ENCODE assay signal across 20 cellular contexts in the genomic region with DNA sequence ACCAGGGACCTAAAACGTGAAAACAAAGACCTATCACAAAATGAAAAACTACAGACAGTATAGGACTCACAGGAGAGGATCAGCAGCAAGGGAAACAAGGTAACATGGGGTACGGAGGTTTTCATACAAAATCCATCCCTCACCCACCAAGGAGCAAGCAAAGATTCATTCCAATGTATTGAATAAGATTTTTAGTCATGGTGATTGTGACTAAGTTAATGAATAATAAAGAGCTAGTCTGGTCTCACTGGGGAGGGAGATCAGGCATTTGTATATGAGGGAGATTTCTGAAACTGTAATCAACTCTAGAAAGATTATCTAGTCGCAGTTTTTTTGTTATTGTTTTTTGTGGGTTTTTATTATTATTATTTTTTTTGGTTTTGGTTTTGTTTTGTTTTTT.
DNase-seq lines count a peak whose midpoint lies in the region; ATAC-seq, FAIRE-seq and TF ChIP-seq lines count a peak whose summit lies in the region.
"Had no signal": no experiment of that assay in that cellular context is flagged by ENCODE, and none has a peak within 500 bp of the region (broad histone marks: within the 10 kb centered on the region; RNA-seq: fewer than 3 reads in every experiment).

No MANE protein-coding gene starts in this region.

- DNase-seq in A549 (ENCODE audit: low read depth in 1 of 2, low spot score in 1 of 2) = peak; percentile 10 to 21
- peak; percentile 37 for DNase-seq in GM03348 (ENCODE audit: low spot score)
- DNase-seq in RWPE2 (ENCODE audit: low spot score) = no peak
- DNase-seq in foreskin keratinocyte = peak; percentile 50 to 78
- no peak for DNase-seq in suprapubic skin (ENCODE audit: low spot score in 2 of 2)
- no peak for DNase-seq in pancreas
- no peak for DNase-seq in OCI-LY7 (ENCODE audit: low spot score)
- DNase-seq: brain microvascular endothelial cell; CD4-positive, alpha-beta memory T cell; cortex of kidney; DMS79; left lung; NCI-H1436; NCI-H524 treated with DMSO at 0.1 percent for 48 hours; OCI-M1; small intestine; stimulated activated CD4-positive, alpha-beta T cell treated with anti-CD3 and anti-CD28 coated beads, Interleukin-4, amount 100 ng/mL, for 1 hour had no signal

- 5% methylated on average over 3 of the region's 3 CpGs for WGBS in A549 (ENCODE audit: missing lambda C conversion rate)
- WGBS in suprapubic skin = 84% methylated on average over 3 of the region's 3 CpGs
- 39% methylated on average over 3 of the region's 3 CpGs for WGBS in pancreas, 2 donors

- FAIRE-seq in A549 (lab: Jason Lieb, UNC) = no peak
- FAIRE-seq in pancreas (lab: Jason Lieb, UNC) = no peak
- FAIRE-seq: small intestine had no signal

- CTCF ChIA-PET in A549 (lab: Yijun Ruan, JAX) (interaction anchor here (0.6 to 1.0 kb wide), 2 partner anchors 14 to 15 kb away, joined by 3 read pairs; no protein-coding TSS in a partner anchor), OCI-LY7 (lab: Charles Lee; ENCODE audit: unreplicated experiment) (no interaction called here)

- TF ChIP-seq POLR2A in A549 (IDR thresholded peaks at IDR 0.05; ENCODE audit: low read length) (no peak), suprapubic skin (IDR thresholded peaks at IDR 0.05) (no peak)

- intact Hi-C loops in pancreas (cut with DNase I) (no loop called here), OCI-LY7 (cut with micrococcal nuclease; ENCODE audit: unreplicated experiment) (no loop called here)

- H3K4me2 ChIP-seq in A549 (peak overlapping the region; percentile 69), OCI-LY7 (ENCODE audit: low read length) (no peak overlapping the region)

- no peaks in the 10 kb centered on the region for H4K20me1 ChIP-seq in OCI-LY7 (ENCODE audit: insufficient read depth, low read length)

- no peak for TF ChIP-seq EP300 in A549 (IDR thresholded peaks at IDR 0.05)
- TF ChIP-seq EP300 in suprapubic skin (IDR thresholded peaks at IDR 0.05) = no peak

- H2AFZ ChIP-seq in OCI-LY7 (ENCODE audit: low read length) = no peak overlapping the region

- H3K4me1 ChIP-seq in A549 = peaks cover 26% of the 10 kb centered on the region
- H3K4me1 ChIP-seq in RWPE2 (ENCODE audit: insufficient read depth, poor library complexity, severe bottlenecking) = peaks cover 15% of the 10 kb centered on the region
- H3K4me1 ChIP-seq in foreskin keratinocyte = peaks cover 12% of the 10 kb centered on the region
- no peaks in the 10 kb centered on the region for H3K4me1 ChIP-seq in suprapubic skin
- no peaks in the 10 kb centered on the region for H3K4me1 ChIP-seq in pancreas
- no peaks in the 10 kb centered on the region for H3K4me1 ChIP-seq in OCI-LY7 (ENCODE audit: insufficient read depth, low read length, poor library complexity, severe bottlenecking)
- H3K4me1 ChIP-seq: left lung had no signal

- H3K27ac ChIP-seq in A549 = peak overlapping the region; percentile 60 to 81
- peak overlapping the region; percentile 60 for H3K27ac ChIP-seq in RWPE2 (ENCODE audit: poor library complexity, severe bottlenecking)
- peak overlapping the region; percentile 73 for H3K27ac ChIP-seq in foreskin keratinocyte
- no peak overlapping the region for H3K27ac ChIP-seq in suprapubic skin
- H3K27ac ChIP-seq in pancreas = no peak overlapping the region
- no peak overlapping the region for H3K27ac ChIP-seq in OCI-LY7 (ENCODE audit: low read depth, low read length, poor library complexity, severe bottlenecking)
- H3K27ac ChIP-seq: brain microvascular endothelial cell, left lung, SJSA1 had no signal

- H3K79me2 ChIP-seq in OCI-LY7 (ENCODE audit: insufficient read depth, low read depth, low read length) = no peaks in the 10 kb centered on the region

- POLR2A ChIA-PET in A549 (lab: Yijun Ruan, JAX) (no interaction called here), OCI-LY7 (lab: Charles Lee) (no interaction called here)

- ATAC-seq in A549 (peak; percentile 50 to 80; a peak in 4 of 6 replicates), RWPE2 (ENCODE audit: low read depth) (peak; percentile 77), foreskin keratinocyte (peak; percentile 72), GM19397 (IDR thresholded peaks at IDR 0.05; ENCODE audit: unreplicated experiment) (no peak), pancreas (no peak)
- ATAC-seq: activated naive CD4-positive, alpha-beta T cell treated with anti-CD3 and anti-CD28 coated beads, Interleukin-2, amount 50 U/mL, for 72 hours; left lung had no signal

- H3K9me3 ChIP-seq in A549 (peaks cover 14% of the 10 kb centered on the region; the same call in 1 of the 3 replicates), RWPE2 (ENCODE audit: severe bottlenecking) (no peaks in the 10 kb centered on the region), suprapubic skin (no peaks in the 10 kb centered on the region), pancreas (no peaks in the 10 kb centered on the region), OCI-LY7 (ENCODE audit: low read length) (no peaks in the 10 kb centered on the region)

- TF ChIP-seq CTCF in A549 (IDR thresholded peaks at IDR 0.05) (no peak), RWPE2 (IDR thresholded peaks at IDR 0.05; ENCODE audit: poor library complexity, severe bottlenecking) (no peak), foreskin keratinocyte (conservative IDR thresholded peaks at IDR 0.05) (no peak), suprapubic skin (IDR thresholded peaks at IDR 0.05) (no peak), pancreas (IDR thresholded peaks at IDR 0.05) (no peak), OCI-LY7 (conservative IDR thresholded peaks at IDR 0.05; ENCODE audit: low read length) (no peak)

- no peak overlapping the region for H3K4me3 ChIP-seq in A549
- H3K4me3 ChIP-seq in RWPE2 (ENCODE audit: severe bottlenecking) = no peak overlapping the region
- no peak overlapping the region for H3K4me3 ChIP-seq in suprapubic skin
- no peak overlapping the region for H3K4me3 ChIP-seq in pancreas
- H3K4me3 ChIP-seq in OCI-LY7 (ENCODE audit: low read depth, low read length, poor library complexity, severe bottlenecking) = no peak overlapping the region
- H3K4me3 ChIP-seq: left lung, SJSA1 had no signal

- H3K36me3 ChIP-seq in RWPE2 (ENCODE audit: low read depth) (no peaks in the 10 kb centered on the region), suprapubic skin (no peaks in the 10 kb centered on the region), pancreas (no peaks in the 10 kb centered on the region), OCI-LY7 (ENCODE audit: insufficient read depth, low read length) (no peaks in the 10 kb centered on the region)
- H3K36me3 ChIP-seq: brain microvascular endothelial cell, left lung, SJSA1 had no signal

- TF ChIP-seq RAD21 in A549 (conservative IDR thresholded peaks at IDR 0.05 in 1 of 2, IDR thresholded peaks at IDR 0.05 in 1 of 2) = no peak

- BruUV-seq in OCI-LY7 (replicated peaks; lab: Mats Ljungman, UMichigan) = no TSS peak

- no peaks in the 10 kb centered on the region for H3K9me2 ChIP-seq in OCI-LY7 (ENCODE audit: insufficient read depth, low read length)

- no peaks in the 10 kb centered on the region for H3K27me3 ChIP-seq in RWPE2 (ENCODE audit: insufficient read depth, poor library complexity, severe bottlenecking)
- H3K27me3 ChIP-seq in foreskin keratinocyte = no peaks in the 10 kb centered on the region
- no peaks in the 10 kb centered on the region for H3K27me3 ChIP-seq in suprapubic skin
- H3K27me3 ChIP-seq in pancreas = no peaks in the 10 kb centered on the region
- H3K27me3 ChIP-seq: brain microvascular endothelial cell, left lung, SJSA1 had no signal

TF ChIP-seq in A549, 52 proteins besides CTCF, POLR2A, EP300 and RAD21:
- TF ChIP-seq JUN (IDR thresholded peaks at IDR 0.05) (no peak), BHLHE40 (IDR thresholded peaks at IDR 0.05; ENCODE audit: low read depth, low read length) (no peak), SREBF2 (IDR thresholded peaks at IDR 0.05) (no peak), FOSL2 (IDR thresholded peaks at IDR 0.05) (no peak), FOSL2 (CRISPR knock-in tag; IDR thresholded peaks at IDR 0.05) (peak; percentile 18; the same call in 1 of the 2 replicates), CHD2 (IDR thresholded peaks at IDR 0.05; ENCODE audit: low read length, partially characterized antibody) (no peak)
- TF ChIP-seq, protein P1, sequence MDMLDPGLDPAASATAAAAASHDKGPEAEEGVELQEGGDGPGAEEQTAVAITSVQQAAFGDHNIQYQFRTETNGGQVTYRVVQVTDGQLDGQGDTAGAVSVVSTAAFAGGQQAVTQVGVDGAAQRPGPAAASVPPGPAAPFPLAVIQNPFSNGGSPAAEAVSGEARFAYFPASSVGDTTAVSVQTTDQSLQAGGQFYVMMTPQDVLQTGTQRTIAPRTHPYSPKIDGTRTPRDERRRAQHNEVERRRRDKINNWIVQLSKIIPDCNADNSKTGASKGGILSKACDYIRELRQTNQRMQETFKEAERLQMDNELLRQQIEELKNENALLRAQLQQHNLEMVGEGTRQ (IDR thresholded peaks at IDR 0.05) = no peak
- TF ChIP-seq, protein P2, sequence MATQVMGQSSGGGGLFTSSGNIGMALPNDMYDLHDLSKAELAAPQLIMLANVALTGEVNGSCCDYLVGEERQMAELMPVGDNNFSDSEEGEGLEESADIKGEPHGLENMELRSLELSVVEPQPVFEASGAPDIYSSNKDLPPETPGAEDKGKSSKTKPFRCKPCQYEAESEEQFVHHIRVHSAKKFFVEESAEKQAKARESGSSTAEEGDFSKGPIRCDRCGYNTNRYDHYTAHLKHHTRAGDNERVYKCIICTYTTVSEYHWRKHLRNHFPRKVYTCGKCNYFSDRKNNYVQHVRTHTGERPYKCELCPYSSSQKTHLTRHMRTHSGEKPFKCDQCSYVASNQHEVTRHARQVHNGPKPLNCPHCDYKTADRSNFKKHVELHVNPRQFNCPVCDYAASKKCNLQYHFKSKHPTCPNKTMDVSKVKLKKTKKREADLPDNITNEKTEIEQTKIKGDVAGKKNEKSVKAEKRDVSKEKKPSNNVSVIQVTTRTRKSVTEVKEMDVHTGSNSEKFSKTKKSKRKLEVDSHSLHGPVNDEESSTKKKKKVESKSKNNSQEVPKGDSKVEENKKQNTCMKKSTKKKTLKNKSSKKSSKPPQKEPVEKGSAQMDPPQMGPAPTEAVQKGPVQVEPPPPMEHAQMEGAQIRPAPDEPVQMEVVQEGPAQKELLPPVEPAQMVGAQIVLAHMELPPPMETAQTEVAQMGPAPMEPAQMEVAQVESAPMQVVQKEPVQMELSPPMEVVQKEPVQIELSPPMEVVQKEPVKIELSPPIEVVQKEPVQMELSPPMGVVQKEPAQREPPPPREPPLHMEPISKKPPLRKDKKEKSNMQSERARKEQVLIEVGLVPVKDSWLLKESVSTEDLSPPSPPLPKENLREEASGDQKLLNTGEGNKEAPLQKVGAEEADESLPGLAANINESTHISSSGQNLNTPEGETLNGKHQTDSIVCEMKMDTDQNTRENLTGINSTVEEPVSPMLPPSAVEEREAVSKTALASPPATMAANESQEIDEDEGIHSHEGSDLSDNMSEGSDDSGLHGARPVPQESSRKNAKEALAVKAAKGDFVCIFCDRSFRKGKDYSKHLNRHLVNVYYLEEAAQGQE (IDR thresholded peaks at IDR 0.05) = no peak

Comparison
In these comparisons a context has a peak if more than half of its experiments do, and no peak if none do; other contexts are left out.
1. ATAC-seq: peak in A549 (2 of 2), RWPE2 (single experiment) and foreskin keratinocyte (single experiment); none in GM19397 (single experiment) and pancreas (0 of 4).
2. DNase-seq: peak in A549 (2 of 2), GM03348 (single experiment) and foreskin keratinocyte (2 of 2); none in RWPE2 (single experiment), suprapubic skin (0 of 2), pancreas (0 of 6) and OCI-LY7 (single experiment).
3. H3K27ac ChIP-seq: peak in A549 (2 of 2), RWPE2 (single experiment) and foreskin keratinocyte (single experiment); none in suprapubic skin (single experiment), pancreas (0 of 4) and OCI-LY7 (single experiment).